ENCODE assay signal across 32 cellular contexts in the genomic region with DNA sequence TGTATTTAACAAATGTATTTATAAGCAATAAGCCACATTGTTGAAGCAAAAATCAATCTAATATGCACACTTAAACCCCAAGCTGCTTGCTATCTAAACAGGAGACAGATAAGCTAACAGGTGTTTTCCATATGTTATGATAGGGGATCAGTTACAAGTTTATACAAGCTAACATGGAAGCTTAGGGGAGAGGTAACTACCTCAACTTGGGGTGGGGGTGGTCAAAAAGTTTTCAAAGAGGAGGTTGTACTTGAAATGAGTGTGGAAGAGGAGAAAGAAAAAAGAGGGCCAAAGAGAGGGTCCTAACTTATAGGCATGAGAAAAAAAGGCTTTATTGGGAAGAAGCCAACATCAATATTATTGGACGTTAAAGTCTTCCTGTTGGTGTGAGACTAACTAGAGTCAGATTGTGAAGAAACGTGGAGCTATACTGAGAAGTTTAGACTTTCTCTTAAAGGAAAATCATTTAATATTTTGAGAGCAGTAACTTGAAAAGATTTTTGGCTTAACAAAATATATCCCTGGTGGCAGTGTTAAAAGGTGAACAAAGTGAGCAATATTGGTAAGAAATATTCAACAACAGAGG.
"Had no signal": no experiment of that assay in that cellular context is flagged by ENCODE, and none has a peak within 500 bp of the region (broad histone marks: within the 10 kb centered on the region; RNA-seq: fewer than 3 reads in every experiment).

No MANE protein-coding gene starts in this region.

- H3K9me3 Mint-ChIP-seq: activated B cell treated with CpG ODN at 0.5 μM for 24 hours; activated CD4-positive, alpha-beta T cell treated with anti-CD3 and anti-CD28 coated beads, Interleukin-2, amount 10 ng/mL, durations not matched to agents 24 days and 14 days; activated T-cell treated with anti-CD3 and anti-CD28 coated beads, Interleukin-2, amount 50 U/mL, for 24 hours; activated T-helper 1 cell treated with anti-CD3 and anti-CD28 coated beads, Interleukin-12 subunit alpha, Interleukin-12 subunit beta, Interleukin-2, Interleukin-4 antibody, amounts not matched to agents 30 ng/mL and 10 ng/mL and 1 ng/mL, durations not matched to agents 14 hours and 24 hours and 36 hours had no signal

- H3K36me3 ChIP-seq: Peyer's patch, SJSA1 had no signal

- H3K27ac ChIP-seq: Peyer's patch, RWPE1, SJSA1 had no signal

- FAIRE-seq: bronchial epithelial cell, K562, TTC549 had no signal

- H3K4me3 Mint-ChIP-seq: activated B cell treated with CpG ODN at 0.5 μM for 24 hours; activated CD4-positive, alpha-beta T cell treated with anti-CD3 and anti-CD28 coated beads, Interleukin-2, amount 10 ng/mL, durations not matched to agents 24 days and 14 days; activated CD8-positive, alpha-beta memory T cell treated with anti-CD3 and anti-CD28 coated beads, Interleukin-2, amount 10 ng/mL, durations not matched to agents 7 days and 5 days; activated naive CD4-positive, alpha-beta T cell treated with anti-CD3 and anti-CD28 coated beads, Interleukin-2, amount 50 U/mL, for 24 hours; activated T-cell treated with anti-CD3 and anti-CD28 coated beads, Interleukin-2, amount 50 U/mL, for 24 hours; activated T-helper 1 cell treated with anti-CD3 and anti-CD28 coated beads, Interleukin-12 subunit alpha, Interleukin-12 subunit beta, Interleukin-2, Interleukin-4 antibody, amounts not matched to agents 30 ng/mL and 10 ng/mL and 1 ng/mL, durations not matched to agents 14 hours and 24 hours and 36 hours; T-helper 17 cell had no signal

- H3K27me3 ChIP-seq: Peyer's patch, SJSA1 had no signal

- DNase-seq: activated B cell treated with CpG ODN at 0.5 μM for 24 hours; activated CD4-positive, alpha-beta T cell treated with anti-CD3 and anti-CD28 coated beads for 1 hour; activated CD4-positive, alpha-beta T cell treated with anti-CD3 and anti-CD28 coated beads, Interleukin-2, amount 10 ng/mL, durations not matched to agents 24 days and 14 days; activated CD4-positive, alpha-beta T cell treated with anti-CD3 and anti-CD28 coated beads, Interleukin-2, amount 50 U/mL, for 48 hours; activated CD8-positive, alpha-beta memory T cell treated with anti-CD3 and anti-CD28 coated beads, Interleukin-2, amount 10 ng/mL, durations not matched to agents 7 days and 5 days; activated effector memory CD4-positive, alpha-beta T cell treated with Interleukin-2 at 50 U/mL for 16 hours; activated naive CD4-positive, alpha-beta T cell; activated T-cell treated with anti-CD3 and anti-CD28 coated beads, Interleukin-2, amount 50 U/mL, for 24 hours; aorta; Karpas-422; MM.1S; NCI-H1105; NCI-H1436; NCI-H1694 treated with DMSO at 0.1 percent for 48 hours; NCI-H2029 treated with DMSO at 0.1 percent for 48 hours; NCI-H2227 treated with DMSO at 0.1 percent for 48 hours; NCI-H446 treated with DMSO at 0.1 percent for 48 hours; NCI-H526; NCI-H774; NK-92 treated with Interleukin-12 subunit alpha and Interleukin-12 subunit beta, amount 100 ng/mL, for 24 hours; OCI-M1; Peyer's patch; Right ventricle myocardium superior; T-helper 17 cell; T-helper 9 cell had no signal

- H3K27me3 Mint-ChIP-seq: activated B cell treated with CpG ODN at 0.5 μM for 24 hours; activated CD4-positive, alpha-beta T cell treated with anti-CD3 and anti-CD28 coated beads, Interleukin-2, amount 10 ng/mL, durations not matched to agents 24 days and 14 days; activated CD8-positive, alpha-beta memory T cell treated with anti-CD3 and anti-CD28 coated beads, Interleukin-2, amount 10 ng/mL, durations not matched to agents 7 days and 5 days; activated naive CD4-positive, alpha-beta T cell treated with anti-CD3 and anti-CD28 coated beads, Interleukin-2, amount 50 U/mL, for 24 hours; activated T-cell treated with anti-CD3 and anti-CD28 coated beads, Interleukin-2, amount 50 U/mL, for 24 hours; T-helper 17 cell had no signal

- H3K9me3 ChIP-seq: Peyer's patch, SJSA1 had no signal

- H3K36me3 Mint-ChIP-seq: activated CD8-positive, alpha-beta memory T cell treated with anti-CD3 and anti-CD28 coated beads, Interleukin-2, amount 10 ng/mL, durations not matched to agents 7 days and 5 days; activated naive CD4-positive, alpha-beta T cell treated with anti-CD3 and anti-CD28 coated beads, Interleukin-2, amount 50 U/mL, for 24 hours had no signal

- H3K4me3 ChIP-seq: K562, Peyer's patch, SJSA1 had no signal

- H3K4me1 ChIP-seq: Peyer's patch, SJSA1 had no signal

- H3K4me1 Mint-ChIP-seq: activated B cell treated with CpG ODN at 0.5 μM for 24 hours; activated CD4-positive, alpha-beta T cell treated with anti-CD3 and anti-CD28 coated beads, Interleukin-2, amount 10 ng/mL, durations not matched to agents 24 days and 14 days; activated CD8-positive, alpha-beta memory T cell treated with anti-CD3 and anti-CD28 coated beads, Interleukin-2, amount 10 ng/mL, durations not matched to agents 7 days and 5 days; activated naive CD4-positive, alpha-beta T cell treated with anti-CD3 and anti-CD28 coated beads, Interleukin-2, amount 50 U/mL, for 24 hours; T-helper 17 cell had no signal

- H3K27ac Mint-ChIP-seq: activated B cell treated with CpG ODN at 0.5 μM for 24 hours; activated CD4-positive, alpha-beta T cell treated with anti-CD3 and anti-CD28 coated beads, Interleukin-2, amount 10 ng/mL, durations not matched to agents 24 days and 14 days; activated CD8-positive, alpha-beta memory T cell treated with anti-CD3 and anti-CD28 coated beads, Interleukin-2, amount 10 ng/mL, durations not matched to agents 7 days and 5 days; activated naive CD4-positive, alpha-beta T cell treated with anti-CD3 and anti-CD28 coated beads, Interleukin-2, amount 50 U/mL, for 24 hours; activated T-cell treated with anti-CD3 and anti-CD28 coated beads, Interleukin-2, amount 50 U/mL, for 24 hours; activated T-helper 1 cell treated with anti-CD3 and anti-CD28 coated beads, Interleukin-12 subunit alpha, Interleukin-12 subunit beta, Interleukin-2, Interleukin-4 antibody, amounts not matched to agents 30 ng/mL and 10 ng/mL and 1 ng/mL, durations not matched to agents 14 hours and 24 hours and 36 hours; T-helper 17 cell had no signal
